17 cellular contexts compared by ENCODE assay signal in the genomic region with DNA sequence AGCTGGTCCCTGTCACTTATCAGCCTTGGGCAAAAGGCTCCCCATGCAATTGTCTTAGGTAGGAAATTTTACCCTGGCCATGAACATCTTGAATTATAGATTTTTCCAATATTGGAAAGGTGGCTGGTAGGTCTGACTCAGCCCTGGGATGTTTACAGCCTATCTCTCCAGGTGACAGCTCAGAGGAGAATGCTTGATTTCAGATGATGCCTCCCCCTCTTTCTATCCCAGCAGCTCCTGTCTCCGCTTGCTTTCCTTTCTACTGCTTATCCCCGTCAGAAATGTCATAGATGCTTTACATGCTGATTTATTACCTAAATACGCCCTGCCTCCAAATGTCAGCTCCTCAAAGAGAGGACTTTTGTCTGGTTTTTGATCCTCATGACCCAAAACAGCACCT.
A peak's percentile ranks its signal among the peaks of the same experiment; 100 is the strongest.
DNase-seq lines count a peak whose midpoint lies in the region; ATAC-seq and FAIRE-seq lines count a peak whose summit lies in the region.
"Had no signal": no experiment of that assay in that cellular context is flagged by ENCODE, and none has a peak within 500 bp of the region (broad histone marks: within the 10 kb centered on the region; RNA-seq: fewer than 3 reads in every experiment).

No MANE protein-coding gene starts in this region.

- H3K9me3 ChIP-seq in BLaER1 treated with 17β-estradiol and CSF1 and Interleukin-3, amounts not matched to agents 10 nM and 100 nM (replicated peaks in 1 of 11) = no peaks in the 10 kb centered on the region
- H3K9me3 ChIP-seq: MG63, Peyer's patch had no signal

- peaks cover 0 to 17% (median 0%) of the 10 kb centered on the region in 11 experiments; a peak in 3 of 22 replicates for H4K20me1 ChIP-seq in BLaER1 treated with 17β-estradiol and CSF1 and Interleukin-3, amounts not matched to agents 10 nM and 100 nM

- H3K4me3 ChIP-seq in BLaER1 treated with 17β-estradiol and CSF1 and Interleukin-3, amounts not matched to agents 10 nM and 100 nM = no peak overlapping the region
- H3K4me3 ChIP-seq: MG63, Peyer's patch had no signal

- no peaks in the 10 kb centered on the region for H3K27me3 Mint-ChIP-seq in activated CD4-positive, alpha-beta memory T cell treated with anti-CD3 and anti-CD28 coated beads, Interleukin-2, amount 10 ng/mL, durations not matched to agents 7 days and 5 days
- H3K27me3 Mint-ChIP-seq in natural killer cell treated with Interleukin-12 subunit alpha and Interleukin-12 subunit beta and Interleukin-15 and Interleukin-18, amount 100 ng/mL, for 72 hours = no peaks in the 10 kb centered on the region

- POLR2A ChIA-PET in activated CD4-positive, alpha-beta memory T cell treated with anti-CD3 and anti-CD28 coated beads, Interleukin-2, amount 10 ng/mL, durations not matched to agents 7 days and 5 days (lab: Charles Lee) = interaction anchor here (1.0 kb wide), 1 partner anchor 10 kb away, joined by 3 read pairs; no protein-coding TSS in a partner anchor

- H3K27ac ChIP-seq in BLaER1 treated with 17β-estradiol and CSF1 and Interleukin-3, amounts not matched to agents 10 nM and 100 nM = peak overlapping the region in 4 of 11 experiments; percentile 55 to 73 (median 66); a peak in 4 of 22 replicates
- H3K27ac ChIP-seq: Peyer's patch had no signal

- intact Hi-C loops in posterior cingulate gyrus (cut with DNase I) = no loop called here

- DNase-seq in HTR-8/SVneo (ENCODE audit: insufficient read length, low spot score) = no peak
- DNase-seq in activated CD4-positive, alpha-beta memory T cell treated with anti-CD3 and anti-CD28 coated beads, Interleukin-2, amount 10 ng/mL, durations not matched to agents 7 days and 5 days = no peak
- no peak for DNase-seq in natural killer cell treated with Interleukin-12 subunit alpha and Interleukin-12 subunit beta and Interleukin-15 and Interleukin-18, amount 100 ng/mL, for 72 hours (ENCODE audit: low spot score)
- no peak for DNase-seq in stimulated activated CD8-positive, alpha-beta memory T cell treated with anti-CD3 and anti-CD28 coated beads, Interleukin-4, amount 100 ng/mL, for 48 hours
- no peak for DNase-seq in NCI-H1694 (lab: John Stamatoyannopoulos, UW)
- DNase-seq in posterior cingulate gyrus = no peak
- DNase-seq: C1 segment of cervical spinal cord, DND-41, H9, MG63, NCI-H1092, NCI-H2081 treated with DMSO at 0.1 percent for 48 hours, NCI-H446 treated with DMSO at 0.1 percent for 48 hours, Peyer's patch, Right ventricle myocardium superior had no signal

- peak overlapping the region; percentile 0 for H3K27ac Mint-ChIP-seq in activated CD4-positive, alpha-beta memory T cell treated with anti-CD3 and anti-CD28 coated beads, Interleukin-2, amount 10 ng/mL, durations not matched to agents 7 days and 5 days
- peak overlapping the region; percentile 87 to 98 for H3K27ac Mint-ChIP-seq in natural killer cell treated with Interleukin-12 subunit alpha and Interleukin-12 subunit beta and Interleukin-15 and Interleukin-18, amount 100 ng/mL, for 72 hours
- H3K27ac Mint-ChIP-seq: H9 had no signal

- H3K4me2 ChIP-seq in BLaER1 treated with 17β-estradiol and CSF1 and Interleukin-3, amounts not matched to agents 10 nM and 100 nM = peak overlapping the region in 10 of 11 experiments; percentile 32 to 90 (median 84); a peak in 18 of 22 replicates

- CTCF ChIA-PET in activated CD4-positive, alpha-beta memory T cell treated with anti-CD3 and anti-CD28 coated beads, Interleukin-2, amount 10 ng/mL, durations not matched to agents 7 days and 5 days (lab: Charles Lee) = no interaction called here

- peaks cover 0 to 29% (median 7%) of the 10 kb centered on the region in 11 experiments; a peak in 8 of 22 replicates for H3K36me3 ChIP-seq in BLaER1 treated with 17β-estradiol and CSF1 and Interleukin-3, amounts not matched to agents 10 nM and 100 nM
- H3K36me3 ChIP-seq: MG63 had no signal

- FAIRE-seq in HTR-8/SVneo (lab: Jason Lieb, UNC) = peak; percentile 49

- peaks cover 67% of the 10 kb centered on the region for H3K4me1 Mint-ChIP-seq in activated CD4-positive, alpha-beta memory T cell treated with anti-CD3 and anti-CD28 coated beads, Interleukin-2, amount 10 ng/mL, durations not matched to agents 7 days and 5 days
- peaks cover 64 to 67% of the 10 kb centered on the region in 2 donors for H3K4me1 Mint-ChIP-seq in natural killer cell treated with Interleukin-12 subunit alpha and Interleukin-12 subunit beta and Interleukin-15 and Interleukin-18, amount 100 ng/mL, for 72 hours (ENCODE audit: low read depth in 2 of 2)

- no peak overlapping the region; a peak in 1 of 22 replicates for H3K9ac ChIP-seq in BLaER1 treated with 17β-estradiol and CSF1 and Interleukin-3, amounts not matched to agents 10 nM and 100 nM

- H3K4me1 ChIP-seq in BLaER1 treated with 17β-estradiol and CSF1 and Interleukin-3, amounts not matched to agents 10 nM and 100 nM = peaks cover 34 to 83% (median 72%) of the 10 kb centered on the region in 10 experiments

- H3K9me3 Mint-ChIP-seq in activated CD4-positive, alpha-beta memory T cell treated with anti-CD3 and anti-CD28 coated beads, Interleukin-2, amount 10 ng/mL, durations not matched to agents 7 days and 5 days = no peaks in the 10 kb centered on the region
- H3K9me3 Mint-ChIP-seq in natural killer cell treated with Interleukin-12 subunit alpha and Interleukin-12 subunit beta and Interleukin-15 and Interleukin-18, amount 100 ng/mL, for 72 hours = no peaks in the 10 kb centered on the region
- H3K9me3 Mint-ChIP-seq: H9 had no signal

- no peak overlapping the region for H3K4me3 Mint-ChIP-seq in activated CD4-positive, alpha-beta memory T cell treated with anti-CD3 and anti-CD28 coated beads, Interleukin-2, amount 10 ng/mL, durations not matched to agents 7 days and 5 days
- H3K4me3 Mint-ChIP-seq in natural killer cell treated with Interleukin-12 subunit alpha and Interleukin-12 subunit beta and Interleukin-15 and Interleukin-18, amount 100 ng/mL, for 72 hours = no peak overlapping the region
- H3K4me3 Mint-ChIP-seq: H9 had no signal

- peaks cover 81% of the 10 kb centered on the region for H3K36me3 Mint-ChIP-seq in activated CD4-positive, alpha-beta memory T cell treated with anti-CD3 and anti-CD28 coated beads, Interleukin-2, amount 10 ng/mL, durations not matched to agents 7 days and 5 days (ENCODE audit: low read depth)
- peaks cover 44% of the 10 kb centered on the region for H3K36me3 Mint-ChIP-seq in natural killer cell treated with Interleukin-12 subunit alpha and Interleukin-12 subunit beta and Interleukin-15 and Interleukin-18, amount 100 ng/mL, for 72 hours

- no peak for ATAC-seq in natural killer cell treated with Interleukin-12 subunit alpha and Interleukin-12 subunit beta and Interleukin-15 and Interleukin-18, amount 100 ng/mL, for 72 hours
- ATAC-seq in HG03108 (IDR thresholded peaks at IDR 0.05; ENCODE audit: unreplicated experiment) = no peak

- H3K27me3 ChIP-seq in BLaER1 treated with 17β-estradiol and CSF1 and Interleukin-3, amounts not matched to agents 10 nM and 100 nM = no peaks in the 10 kb centered on the region
- H3K27me3 ChIP-seq: MG63, Peyer's patch had no signal
